In the genomic region with DNA sequence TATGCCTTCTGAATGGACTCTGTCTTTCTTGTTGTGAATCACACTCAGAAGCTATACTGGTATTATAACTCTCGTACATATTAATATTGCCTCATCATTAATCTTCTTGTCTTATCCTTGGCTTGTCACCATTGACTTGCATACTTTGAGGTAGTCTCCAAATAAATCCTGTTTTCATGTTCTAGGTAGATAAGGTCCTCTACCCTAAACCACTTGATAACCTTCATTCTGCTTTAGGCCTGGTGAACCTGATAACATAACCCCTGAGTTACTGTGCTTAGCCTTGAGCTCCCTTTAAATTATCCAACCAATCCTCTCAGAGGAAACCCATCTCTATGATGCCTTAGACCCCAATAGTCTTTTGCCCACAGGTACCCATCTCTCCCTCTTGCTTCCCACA, we compare ENCODE assay signal across 30 cellular contexts.
"Had no signal": no experiment of that assay in that cellular context is flagged by ENCODE, and none has a peak within 500 bp of the region (broad histone marks: within the 10 kb centered on the region; RNA-seq: fewer than 3 reads in every experiment).

No MANE protein-coding gene starts in this region.

- DNase-seq: hypothalamus; immature natural killer cell; kidney; left colon; left lung; lower lobe of right lung; mammary epithelial cell; mesenchymal stem cell; naive thymus-derived CD8-positive, alpha-beta T cell; occipital lobe; right lobe of liver; stimulated activated CD4-positive, alpha-beta T cell treated with anti-CD3 and anti-CD28 coated beads, Interleukin-12 subunit alpha, Interleukin-12 subunit beta, amount 100 ng/mL, for 4 hours; stimulated activated CD4-positive, alpha-beta T cell treated with anti-CD3 and anti-CD28 coated beads, Interleukin-15, amount 100 ng/mL, for 24 hours; stimulated activated CD4-positive, alpha-beta T cell treated with anti-CD3 and anti-CD28 coated beads, Interleukin-2, amount 100 ng/mL, for 24 hours; stimulated activated CD4-positive, alpha-beta T cell treated with anti-CD3 and anti-CD28 coated beads, Interleukin-4, amount 100 ng/mL, for 1 hour; stimulated activated naive CD4-positive, alpha-beta T cell; tibial artery; trophoblast cell; upper lobe of right lung had no signal

- H3K9me3 ChIP-seq: left lung, lower lobe of right lung, neutrophil, right atrium auricular region, right lobe of liver, suprapubic skin, thoracic aorta, tibial artery, upper lobe of right lung had no signal

- H3K9me3 Mint-ChIP-seq: nephron; neural crest cell; stimulated activated naive CD8-positive, alpha-beta T cell treated with anti-CD3 and anti-CD28 coated beads, Interleukin-15, Interleukin-2, amounts not matched to agents 100 ng/mL and 50 ng/mL, for 24 hours had no signal

- H2AFZ ChIP-seq: parathyroid adenoma had no signal

- H3K27me3 ChIP-seq: left lung, neutrophil, right atrium auricular region, right lobe of liver, suprapubic skin, tibial artery, upper lobe of right lung had no signal

- FAIRE-seq: islet of Langerhans, urothelium cell line had no signal

- H3K36me3 ChIP-seq: left lung, lower lobe of right lung, neutrophil, right atrium auricular region, right lobe of liver, suprapubic skin, thoracic aorta, tibial artery, upper lobe of right lung had no signal

- H3K4me1 ChIP-seq: left lung, lower lobe of right lung, parathyroid adenoma, right atrium auricular region, right lobe of liver, suprapubic skin, tibial artery, upper lobe of right lung had no signal

- H3K27me3 Mint-ChIP-seq: naive thymus-derived CD8-positive, alpha-beta T cell; progenitor cell of endocrine pancreas; stimulated activated naive CD8-positive, alpha-beta T cell treated with anti-CD3 and anti-CD28 coated beads, Interleukin-15, Interleukin-2, amounts not matched to agents 100 ng/mL and 50 ng/mL, for 24 hours had no signal

- H3K27ac Mint-ChIP-seq: immature natural killer cell; naive thymus-derived CD8-positive, alpha-beta T cell; nephron; progenitor cell of endocrine pancreas; stimulated activated naive CD8-positive, alpha-beta T cell treated with anti-CD3 and anti-CD28 coated beads, Interleukin-15, Interleukin-2, amounts not matched to agents 100 ng/mL and 50 ng/mL, for 24 hours had no signal

- H3K79me2 ChIP-seq: parathyroid adenoma had no signal

- H3K4me3 Mint-ChIP-seq: immature natural killer cell; naive thymus-derived CD8-positive, alpha-beta T cell; nephron; neural crest cell; stimulated activated naive CD8-positive, alpha-beta T cell treated with anti-CD3 and anti-CD28 coated beads, Interleukin-15, Interleukin-2, amounts not matched to agents 100 ng/mL and 50 ng/mL, for 24 hours had no signal

- H3K27ac ChIP-seq: left lung, lower lobe of right lung, neutrophil, parathyroid adenoma, right atrium auricular region, right lobe of liver, suprapubic skin, thoracic aorta, tibial artery, upper lobe of right lung had no signal

- H3K4me1 Mint-ChIP-seq: immature natural killer cell; naive thymus-derived CD8-positive, alpha-beta T cell; nephron; neural crest cell had no signal

- H3K36me3 Mint-ChIP-seq: immature natural killer cell; naive thymus-derived CD8-positive, alpha-beta T cell had no signal

- ATAC-seq: left colon; left lung; lower lobe of right lung; naive thymus-derived CD8-positive, alpha-beta T cell; right lobe of liver; upper lobe of right lung had no signal

- H3K9ac ChIP-seq: parathyroid adenoma had no signal

- H3K4me3 ChIP-seq: left lung, lower lobe of right lung, right atrium auricular region, right lobe of liver, suprapubic skin, thoracic aorta, tibial artery, upper lobe of right lung had no signal
